15 cellular contexts compared by ENCODE assay signal in genomic region chr16:75497558-75497957, GRCh38. TPM values are rescaled to one million over a fixed set of nuclear protein-coding genes. Genes with fewer than 3 reads are reported as not detected.
"Had no signal": no experiment of that assay in that cellular context is flagged by ENCODE, and none has a peak within 500 bp of the region (broad histone marks: within the 10 kb centered on the region; RNA-seq: fewer than 3 reads in every experiment).

No MANE protein-coding gene starts in this region.

- H3K4me2 ChIP-seq: hepatocyte had no signal

- H3K4me3 ChIP-seq: hepatocyte, ovary, stomach, vagina had no signal

- H3K79me2 ChIP-seq: hepatocyte had no signal

- H3K27me3 ChIP-seq: ovary, vagina had no signal

- H2AFZ ChIP-seq: hepatocyte had no signal

- H3K27ac ChIP-seq: epithelial cell of prostate, hepatocyte, ovary, stomach, vagina, VCaP had no signal

- H3K36me3 ChIP-seq: ovary, stomach, vagina had no signal

- H3K9me3 ChIP-seq: ovary, stomach, vagina had no signal

- ATAC-seq: activated CD8-positive, alpha-beta T cell treated with anti-CD3 and anti-CD28 coated beads for 36 hours; effector memory CD8-positive, alpha-beta T cell; left ventricle myocardium superior had no signal

- DNase-seq: activated CD4-positive, alpha-beta T cell treated with anti-CD3 and anti-CD28 coated beads for 4 hours; activated CD8-positive, alpha-beta memory T cell treated with anti-CD3 and anti-CD28 coated beads, Interleukin-2, amount 50 U/mL, for 48 hours; activated CD8-positive, alpha-beta T cell treated with anti-CD3 and anti-CD28 coated beads for 36 hours; effector memory CD8-positive, alpha-beta T cell; left ventricle myocardium superior; ovary; stimulated activated CD4-positive, alpha-beta T cell treated with anti-CD3 and anti-CD28 coated beads, Interleukin-4, amount 100 ng/mL, for 4 hours; stomach had no signal

RNA-seq across cellular contexts. Expression of gene CHST6, which starts 2.3 kb away (rescaled TPM):
- total RNA-seq: activated CD8-positive, alpha-beta T cell treated with anti-CD3 and anti-CD28 coated beads for 36 hours had no signal

RNA-seq across cellular contexts. Expression of gene CHST5, which starts 38.4 kb away (rescaled TPM):
- total RNA-seq: activated CD8-positive, alpha-beta T cell treated with anti-CD3 and anti-CD28 coated beads for 36 hours; hepatocyte; kidney epithelial cell; mesenteric fat pad; skeletal muscle tissue; vagina had no signal
